ENCODE assay signal across 9 cellular contexts in genomic region chr22:48968201-48968959, GRCh38.
DNase-seq lines count a peak whose midpoint lies in the region; ATAC-seq and TF ChIP-seq lines count a peak whose summit lies in the region.
"Had no signal": no experiment of that assay in that cellular context is flagged by ENCODE, and none has a peak within 500 bp of the region (broad histone marks: within the 10 kb centered on the region; RNA-seq: fewer than 3 reads in every experiment).

No MANE protein-coding gene starts in this region.

- WGBS in body of pancreas, 2 donors: 31 to 40% methylated on average over 6 to 11 of the region's 11 CpGs

- ATAC-seq in body of pancreas (peak; percentile 47), GM18907 (IDR thresholded peaks at IDR 0.05; ENCODE audit: unreplicated experiment) (no peak), HG03442 (IDR thresholded peaks at IDR 0.05; ENCODE audit: unreplicated experiment) (no peak), GM21390 (IDR thresholded peaks at IDR 0.05; ENCODE audit: unreplicated experiment) (no peak)

- no peaks in the 10 kb centered on the region for H3K79me2 ChIP-seq in MM.1S (ENCODE audit: low read length)

- no peaks in the 10 kb centered on the region for H3K4me1 Mint-ChIP-seq in osteocyte (ENCODE audit: unreplicated experiment)

- H3K27ac Mint-ChIP-seq in osteocyte (ENCODE audit: unreplicated experiment): no peak overlapping the region

- H2AFZ ChIP-seq in MM.1S (ENCODE audit: low read length): no peak overlapping the region

- H3F3A ChIP-seq in MM.1S (ENCODE audit: insufficient read depth, low read length): no peaks in the 10 kb centered on the region

- intact Hi-C loops in body of pancreas (cut with DNase I): no loop called here

- H3K9me3 Mint-ChIP-seq in osteocyte (ENCODE audit: unreplicated experiment): peaks cover 6% of the 10 kb centered on the region

- H3K27me3 ChIP-seq in MM.1S (replicated peaks; ENCODE audit: insufficient read depth, low read length) (peaks cover 22% of the 10 kb centered on the region), body of pancreas (no peaks in the 10 kb centered on the region)

- H3K36me3 Mint-ChIP-seq in osteocyte (ENCODE audit: unreplicated experiment): no peaks in the 10 kb centered on the region

- DNase-seq in ELF-1 (ENCODE audit: low read depth, low spot score) (peak; percentile 48), MM.1S (peak; percentile 52), body of pancreas (peak; percentile 29 to 60 (median 46)), osteocyte (ENCODE audit: extremely low spot score, unreplicated experiment) (peak; percentile 74), glomerular visceral epithelial cell (ENCODE audit: extremely low spot score) (no peak)

- no peaks in the 10 kb centered on the region for H3K36me3 ChIP-seq in MM.1S (replicated peaks; ENCODE audit: insufficient read depth, low read length)
- H3K36me3 ChIP-seq in body of pancreas (replicated peaks in 1 of 2; ENCODE audit: insufficient read depth in 1 of 2, low read depth in 2 of 2): no peaks in the 10 kb centered on the region

- peaks cover 21% of the 10 kb centered on the region for H3K27me3 Mint-ChIP-seq in osteocyte (ENCODE audit: unreplicated experiment)

- H3K4me1 ChIP-seq in MM.1S (ENCODE audit: low read length) (no peaks in the 10 kb centered on the region), body of pancreas (no peaks in the 10 kb centered on the region)

- TF ChIP-seq CTCF in MM.1S (IDR thresholded peaks at IDR 0.05; ENCODE audit: low read length) (peak; percentile 66), body of pancreas (IDR thresholded peaks at IDR 0.05) (peak in 6 of 7 experiments; percentile 26 to 55 (median 42)), osteocyte (IDR thresholded peaks at IDR 0.05) (peak; percentile 25)

- H3K4me2 ChIP-seq in MM.1S (ENCODE audit: low read depth, low read length): no peak overlapping the region

- no peaks in the 10 kb centered on the region for H3K9me2 ChIP-seq in MM.1S (replicated peaks; ENCODE audit: insufficient read depth, low read length)

- no peak overlapping the region for H3K4me3 Mint-ChIP-seq in osteocyte (ENCODE audit: unreplicated experiment)

- TF ChIP-seq POLR2A in body of pancreas (IDR thresholded peaks at IDR 0.05): no peak

- H3K4me3 ChIP-seq in MM.1S (ENCODE audit: low read length) (no peak overlapping the region), body of pancreas (no peak overlapping the region)
- H3K4me3 ChIP-seq: SK-N-MC had no signal

- no peaks in the 10 kb centered on the region for H4K20me1 ChIP-seq in MM.1S (ENCODE audit: insufficient read depth, low read length)

- H3K9me3 ChIP-seq in MM.1S (replicated peaks; ENCODE audit: insufficient read depth, low read length) (no peaks in the 10 kb centered on the region), body of pancreas (no peaks in the 10 kb centered on the region)

- H3K9ac ChIP-seq in MM.1S (ENCODE audit: low read length): no peak overlapping the region

- H3K27ac ChIP-seq in MM.1S (ENCODE audit: low read length) (no peak overlapping the region), body of pancreas (no peak overlapping the region)
- H3K27ac ChIP-seq: SK-N-MC had no signal
